1 cellular context compared by ENCODE assay signal in genomic region chr5:16585028-16585667, GRCh38.
TF ChIP-seq lines count a peak whose summit lies in the region.

No MANE protein-coding gene starts in this region.

TF ChIP-seq in HepG2, 621 proteins besides CTCF, POLR2A, EP300 and RAD21 (continued from another document):
- no peak for TF ChIP-seq RARA (CRISPR knock-in tag; IDR thresholded peaks at IDR 0.05)
- no peak for TF ChIP-seq RCOR2 (CRISPR knock-in tag; IDR thresholded peaks at IDR 0.05)
- no peak for TF ChIP-seq ZNF7 (CRISPR knock-in tag; IDR thresholded peaks at IDR 0.05)
TF ChIP-seq in HepG2: peak in this region for 0.
